8 cellular contexts compared by ENCODE assay signal in the genomic region with DNA sequence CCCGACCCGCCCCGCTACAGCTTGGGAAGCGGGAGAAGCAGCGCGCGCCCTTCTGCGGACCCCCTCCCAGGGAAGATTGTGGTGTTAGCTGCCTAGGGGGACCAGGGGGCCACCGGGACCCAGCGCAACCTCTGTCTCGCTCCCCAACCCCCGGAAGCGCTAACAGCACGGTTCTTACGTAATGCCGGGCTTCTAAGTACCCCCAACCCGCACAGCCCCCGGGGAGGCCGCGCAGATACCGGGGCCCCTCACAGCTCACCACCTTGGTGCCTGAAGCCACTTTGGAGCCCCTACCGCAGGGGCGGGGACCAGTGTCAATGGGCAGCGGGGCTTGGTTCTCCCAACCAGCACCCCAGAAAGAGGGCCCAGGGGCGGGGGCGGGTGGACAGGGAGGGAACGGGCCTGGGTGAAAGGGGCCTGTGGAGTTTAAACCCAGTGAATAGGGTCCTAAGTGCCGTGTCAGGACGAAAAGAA. TPM values are rescaled to one million over a fixed set of nuclear protein-coding genes. Genes with fewer than 3 reads are reported as not detected.
DNase-seq lines count a peak whose midpoint lies in the region; ATAC-seq and TF ChIP-seq lines count a peak whose summit lies in the region.

No MANE protein-coding gene starts in this region.

- ATAC-seq in GM19463 (IDR thresholded peaks at IDR 0.05; ENCODE audit: unreplicated experiment) = no peak
- ATAC-seq in GM21576 (IDR thresholded peaks at IDR 0.05; ENCODE audit: unreplicated experiment) = no peak

- peak overlapping the region; percentile 28 to 60 (median 48) for H3K4me3 ChIP-seq in transverse colon

- in situ Hi-C loops in transverse colon (cut with MboI; ENCODE audit: low pct_ligation_motif_present in 1 of 4, low pct_unique_long_range_greater_than_20kb in 1 of 4, low sequenced_read_pairs in 3 of 4) = no loop called here

- H3K9me3 ChIP-seq in transverse colon = no peaks in the 10 kb centered on the region

- TF ChIP-seq POLR2A in transverse colon (IDR thresholded peaks at IDR 0.05) = peak; percentile 23

- H3K4me1 Mint-ChIP-seq in activated T-cell treated with anti-CD3 and anti-CD28 coated beads, Interleukin-2, amount 50 U/mL, for 24 hours (ENCODE audit: low read depth) = peaks cover 20% of the 10 kb centered on the region
- H3K4me1 Mint-ChIP-seq in chondrocyte (ENCODE audit: low read depth) = peaks cover 19% of the 10 kb centered on the region

- TF ChIP-seq CTCF in chondrocyte (IDR thresholded peaks at IDR 0.05) (no peak), transverse colon (IDR thresholded peaks at IDR 0.05) (no peak), RWPE1 (conservative IDR thresholded peaks at IDR 0.05; ENCODE audit: low read depth) (no peak)

- H3K27ac ChIP-seq in transverse colon (peak overlapping the region; percentile 84 to 94 (median 85)), RWPE1 (no peak overlapping the region; the same call in 1 of the 2 replicates)

- whole genome bisulfite sequencing in transverse colon (ENCODE audit: low coverage in 1 of 2), 2 donors = 4% methylated on average over 19 of the region's 29 CpGs; no CpG with 5 or more reads in 1 of the 2 donors

- no peaks in the 10 kb centered on the region for H3K9me3 Mint-ChIP-seq in activated T-cell treated with anti-CD3 and anti-CD28 coated beads, Interleukin-2, amount 50 U/mL, for 24 hours
- no peaks in the 10 kb centered on the region for H3K9me3 Mint-ChIP-seq in chondrocyte (ENCODE audit: low read depth)

- no peaks in the 10 kb centered on the region for H3K36me3 Mint-ChIP-seq in activated T-cell treated with anti-CD3 and anti-CD28 coated beads, Interleukin-2, amount 50 U/mL, for 24 hours (ENCODE audit: low read depth)
- no peaks in the 10 kb centered on the region for H3K36me3 Mint-ChIP-seq in chondrocyte (ENCODE audit: low read depth)

- H3K27me3 Mint-ChIP-seq in activated T-cell treated with anti-CD3 and anti-CD28 coated beads, Interleukin-2, amount 50 U/mL, for 24 hours = peaks cover 28% of the 10 kb centered on the region
- no peaks in the 10 kb centered on the region for H3K27me3 Mint-ChIP-seq in chondrocyte (ENCODE audit: low read depth)

- peaks cover 61% of the 10 kb centered on the region for H3K27me3 ChIP-seq in transverse colon

- H3K27ac Mint-ChIP-seq in activated T-cell treated with anti-CD3 and anti-CD28 coated beads, Interleukin-2, amount 50 U/mL, for 24 hours = no peak overlapping the region
- peak overlapping the region; percentile 70 for H3K27ac Mint-ChIP-seq in chondrocyte (ENCODE audit: unreplicated experiment)

- H3K4me1 ChIP-seq in transverse colon = peaks cover 12 to 36% (median 26%) of the 10 kb centered on the region in 4 donors

- peak overlapping the region; percentile 66 for H3K4me3 Mint-ChIP-seq in activated T-cell treated with anti-CD3 and anti-CD28 coated beads, Interleukin-2, amount 50 U/mL, for 24 hours
- H3K4me3 Mint-ChIP-seq in chondrocyte (ENCODE audit: unreplicated experiment) = peak overlapping the region; percentile 83

- POLR2A ChIA-PET in RWPE1 (lab: Yijun Ruan, JAX; ENCODE audit: low non-redundant PET) = no interaction called here

- intact Hi-C loops in transverse colon (cut with DNase I; ENCODE audit: low total_unique reads) = no loop called here

- CTCF ChIA-PET in RWPE1 (lab: Yijun Ruan, JAX) = interaction anchor here (1.3 kb wide), 1 partner anchor 37 kb away, joined by 7 read pairs; no protein-coding TSS in a partner anchor

- DNase-seq in activated T-cell treated with anti-CD3 and anti-CD28 coated beads, Interleukin-2, amount 50 U/mL, for 24 hours = no peak
- DNase-seq in activated T-cell treated with anti-CD3 and anti-CD28 coated beads for 4 hours (no peak), chondrocyte (ENCODE audit: low spot score) (no peak), medulla oblongata (ENCODE audit: extremely low spot score) (peak; percentile 27), transverse colon (no peak), RWPE1 (ENCODE audit: low spot score) (no peak)

- TF ChIP-seq EP300 in transverse colon (IDR thresholded peaks at IDR 0.05; ENCODE audit: low read depth) = no peak

- no peaks in the 10 kb centered on the region for H3K36me3 ChIP-seq in transverse colon

RNA-seq across cellular contexts. Expression of a gene that starts 0.3 kb away (rescaled TPM):
- 7.0 to 7.8 TPM (median 7.5 TPM) in 3 replicates for total RNA-seq in chondrocyte
- total RNA-seq in transverse colon = 1 to 10 TPM; 3.4 to 4.9 (median 4.2) TPM

RNA-seq across cellular contexts. Expression of a gene that starts 35.3 kb away (rescaled TPM):
- not detected in 3 replicates for total RNA-seq in chondrocyte
- total RNA-seq in transverse colon = not detected

RNA-seq across cellular contexts. Expression of a gene that starts 46.8 kb away (rescaled TPM):
- not detected in 3 replicates for total RNA-seq in chondrocyte
- total RNA-seq in transverse colon = 10 to 100 TPM in 3 of 4 donors, not detected in 1; 27.7 to 89.2 (median 52.1) TPM
